ENCODE assay signal across 36 cellular contexts in the genomic region with DNA sequence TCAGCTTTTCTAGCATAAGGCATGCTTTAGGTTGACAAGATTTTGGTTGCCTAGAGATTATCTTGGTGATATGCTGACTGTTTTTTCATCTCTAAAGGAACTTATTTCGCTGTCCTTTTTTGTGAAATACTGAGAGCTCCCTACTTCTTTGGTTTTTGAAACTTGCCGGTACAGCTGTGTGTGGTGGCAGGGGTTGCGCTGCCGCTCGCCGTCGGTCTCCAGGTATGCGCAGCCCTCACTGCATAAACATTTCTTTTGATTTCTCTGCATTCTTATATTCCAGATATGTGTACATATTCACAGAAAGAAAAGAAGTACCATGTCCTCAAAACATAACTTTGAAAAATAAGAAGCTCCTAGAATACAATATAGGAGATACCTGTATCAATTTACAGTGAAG.
"Had no signal": no experiment of that assay in that cellular context is flagged by ENCODE, and none has a peak within 500 bp of the region (broad histone marks: within the 10 kb centered on the region; RNA-seq: fewer than 3 reads in every experiment).

No MANE protein-coding gene starts in this region.

- DNase-seq: activated CD4-positive, alpha-beta memory T cell treated with anti-CD3 and anti-CD28 coated beads for 36 hours; activated CD4-positive, alpha-beta T cell treated with anti-CD3 and anti-CD28 coated beads for 1 hour; activated CD4-positive, alpha-beta T cell treated with anti-CD3 and anti-CD28 coated beads for 36 hours; activated CD4-positive, alpha-beta T cell treated with anti-CD3 and anti-CD28 coated beads for 48 hours; activated CD4-positive, alpha-beta T cell treated with anti-CD3 and anti-CD28 coated beads, Interleukin-2, amount 50 U/mL, for 1 hour; activated CD4-positive, alpha-beta T cell treated with anti-CD3 and anti-CD28 coated beads, Interleukin-2, amount 50 U/mL, for 4 hours; activated CD4-positive, CD25-positive, alpha-beta regulatory T cell; activated CD8-positive, alpha-beta memory T cell treated with anti-CD3 and anti-CD28 coated beads, Interleukin-2, amount 50 U/mL, for 4 hours; activated CD8-positive, alpha-beta T cell treated with anti-CD3 and anti-CD28 coated beads for 36 hours; activated effector memory CD4-positive, alpha-beta T cell treated with Interleukin-2 at 50 U/mL for 16 hours; activated gamma-delta T cell; activated naive CD4-positive, alpha-beta T cell treated with anti-CD3 and anti-CD28 coated beads, Interleukin-2, amount 10 ng/mL, durations not matched to agents 7 days and 5 days; activated naive CD4-positive, alpha-beta T cell treated with Interleukin-2 at 50 U/mL for 16 hours; activated naive CD8-positive, alpha-beta T cell treated with anti-CD3 and anti-CD28 coated beads, Interleukin-2, amount 10 ng/mL, durations not matched to agents 7 days and 5 days; activated naive CD8-positive, alpha-beta T cell treated with anti-CD3 and anti-CD28 coated beads, Interleukin-2, amount 50 U/mL, for 24 hours; activated T-cell treated with anti-CD3 and anti-CD28 coated beads, Interleukin-2, amount 50 U/mL, for 24 hours; activated T-cell treated with anti-CD3 and anti-CD28 coated beads, Interleukin-2, amount 50 U/mL, for 48 hours; amygdala; anterior cingulate cortex; caudate nucleus; cerebellar nuclear complex; T-helper 1 cell; T-helper 2 cell; T-helper 9 cell; WERI-Rb-1 had no signal

- ATAC-seq: activated CD4-positive, alpha-beta T cell treated with anti-CD3 and anti-CD28 coated beads for 36 hours; activated CD4-positive, CD25-positive, alpha-beta regulatory T cell treated with anti-CD3 and anti-CD28 coated beads, Interleukin-2, amount 50 U/mL, for 24 hours; activated CD8-positive, alpha-beta T cell treated with anti-CD3 and anti-CD28 coated beads for 36 hours; activated naive CD8-positive, alpha-beta T cell treated with anti-CD3 and anti-CD28 coated beads, Interleukin-2, amount 50 U/mL, for 24 hours; WTC11 had no signal

- H3K36me3 ChIP-seq: ascending aorta, cardiac muscle cell, WERI-Rb-1 had no signal

- H3K27ac Mint-ChIP-seq: activated CD4-positive, alpha-beta memory T cell treated with anti-CD3 and anti-CD28 coated beads for 36 hours; activated CD4-positive, alpha-beta T cell treated with anti-CD3 and anti-CD28 coated beads for 36 hours; activated CD8-positive, alpha-beta T cell treated with anti-CD3 and anti-CD28 coated beads for 36 hours; activated naive CD4-positive, alpha-beta T cell treated with anti-CD3 and anti-CD28 coated beads, Interleukin-2, amount 10 ng/mL, durations not matched to agents 7 days and 5 days; activated naive CD4-positive, alpha-beta T cell treated with anti-CD3 and anti-CD28 coated beads, Interleukin-2, amount 50 U/mL, for 24 hours; activated naive CD8-positive, alpha-beta T cell; activated naive CD8-positive, alpha-beta T cell treated with anti-CD3 and anti-CD28 coated beads, Interleukin-2, amount 10 ng/mL, durations not matched to agents 7 days and 5 days; activated naive CD8-positive, alpha-beta T cell treated with anti-CD3 and anti-CD28 coated beads, Interleukin-2, amount 50 U/mL, for 24 hours; activated T-cell treated with anti-CD3 and anti-CD28 coated beads, Interleukin-2, amount 50 U/mL, for 24 hours; activated T-helper 2 cell treated with anti-CD3 and anti-CD28 coated beads, Interferon-gamma antibody, Interleukin-2, Interleukin-4, amounts not matched to agents 10 μg/mL and 5 μg/mL and 100 μg/mL, durations not matched to agents 14 hours and 24 hours and 36 hours; brain; T-helper 1 cell treated with Interleukin-12 subunit alpha and Interleukin-12 subunit beta and Interleukin-4 antibody, amounts not matched to agents 30 μg/mL and 1 μg/mL, for 36 hours; T-helper 2 cell treated with Interferon-gamma antibody and Interleukin-4, amounts not matched to agents 5 μg/mL and 100 μg/mL, for 36 hours; WTC11 had no signal

- H3K4me1 Mint-ChIP-seq: activated naive CD4-positive, alpha-beta T cell treated with anti-CD3 and anti-CD28 coated beads, Interleukin-2, amount 10 ng/mL, durations not matched to agents 7 days and 5 days; activated naive CD8-positive, alpha-beta T cell treated with anti-CD3 and anti-CD28 coated beads, Interleukin-2, amount 10 ng/mL, durations not matched to agents 7 days and 5 days; activated naive CD8-positive, alpha-beta T cell treated with anti-CD3 and anti-CD28 coated beads, Interleukin-2, amount 50 U/mL, for 24 hours; central memory CD8-positive, alpha-beta T cell had no signal

- H3K9me3 Mint-ChIP-seq: central memory CD8-positive, alpha-beta T cell had no signal

- H3K27me3 Mint-ChIP-seq: activated CD8-positive, alpha-beta T cell treated with anti-CD3 and anti-CD28 coated beads for 36 hours; activated naive CD8-positive, alpha-beta T cell; activated naive CD8-positive, alpha-beta T cell treated with anti-CD3 and anti-CD28 coated beads, Interleukin-2, amount 50 U/mL, for 24 hours; activated T-cell treated with anti-CD3 and anti-CD28 coated beads, Interleukin-2, amount 50 U/mL, for 24 hours had no signal

- H3K27ac ChIP-seq: ascending aorta, cardiac muscle cell, WERI-Rb-1 had no signal

- H3K4me1 ChIP-seq: ascending aorta had no signal

- H3K4me3 ChIP-seq: ascending aorta, cardiac muscle cell had no signal

- H3K36me3 Mint-ChIP-seq: activated CD4-positive, alpha-beta memory T cell treated with anti-CD3 and anti-CD28 coated beads for 36 hours; activated naive CD4-positive, alpha-beta T cell treated with anti-CD3 and anti-CD28 coated beads, Interleukin-2, amount 10 ng/mL, durations not matched to agents 7 days and 5 days; activated naive CD8-positive, alpha-beta T cell treated with anti-CD3 and anti-CD28 coated beads, Interleukin-2, amount 10 ng/mL, durations not matched to agents 7 days and 5 days; brain had no signal

- H3K4me3 Mint-ChIP-seq: activated CD4-positive, alpha-beta memory T cell treated with anti-CD3 and anti-CD28 coated beads for 36 hours; activated CD4-positive, alpha-beta T cell treated with anti-CD3 and anti-CD28 coated beads for 36 hours; activated CD8-positive, alpha-beta T cell treated with anti-CD3 and anti-CD28 coated beads for 36 hours; activated naive CD4-positive, alpha-beta T cell treated with anti-CD3 and anti-CD28 coated beads, Interleukin-2, amount 10 ng/mL, durations not matched to agents 7 days and 5 days; activated naive CD4-positive, alpha-beta T cell treated with anti-CD3 and anti-CD28 coated beads, Interleukin-2, amount 50 U/mL, for 24 hours; activated naive CD8-positive, alpha-beta T cell; activated naive CD8-positive, alpha-beta T cell treated with anti-CD3 and anti-CD28 coated beads, Interleukin-2, amount 10 ng/mL, durations not matched to agents 7 days and 5 days; activated naive CD8-positive, alpha-beta T cell treated with anti-CD3 and anti-CD28 coated beads, Interleukin-2, amount 50 U/mL, for 24 hours; activated T-cell treated with anti-CD3 and anti-CD28 coated beads, Interleukin-2, amount 50 U/mL, for 24 hours; brain; central memory CD8-positive, alpha-beta T cell; T-helper 1 cell treated with Interleukin-12 subunit alpha and Interleukin-12 subunit beta and Interleukin-4 antibody, amounts not matched to agents 30 μg/mL and 1 μg/mL, for 36 hours; T-helper 2 cell treated with Interferon-gamma antibody and Interleukin-4, amounts not matched to agents 5 μg/mL and 100 μg/mL, for 36 hours; WTC11 had no signal

- H3K27me3 ChIP-seq: ascending aorta had no signal
